Comparison of ENCODE assay signal across 23 cellular contexts in the genomic region with DNA sequence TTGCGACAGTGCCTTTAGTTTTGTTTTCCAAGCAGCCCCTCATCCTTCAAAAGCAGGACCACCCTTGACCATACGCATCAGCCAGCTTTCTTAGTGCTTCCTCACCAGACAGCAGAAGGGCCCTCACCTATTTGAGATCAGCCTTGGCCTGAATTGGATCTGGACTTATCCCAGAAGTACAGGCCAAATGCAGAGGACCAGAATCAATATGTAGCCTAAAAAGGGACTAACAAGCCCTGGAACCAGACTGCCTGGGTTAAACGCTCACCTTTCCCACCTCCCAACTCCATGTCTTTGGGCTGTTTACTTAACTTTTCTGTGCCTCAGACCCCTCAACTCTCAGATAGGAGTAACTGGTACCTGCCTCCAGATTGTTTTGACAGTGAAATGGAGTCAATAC.
"Had no signal": no experiment of that assay in that cellular context is flagged by ENCODE, and none has a peak within 500 bp of the region (broad histone marks: within the 10 kb centered on the region; RNA-seq: fewer than 3 reads in every experiment).

No MANE protein-coding gene starts in this region.

- DNase-seq: colonic mucosa; cortex of kidney; effector CD8-positive, alpha-beta T cell; effector memory CD8-positive, alpha-beta T cell; endodermal cell; erythroblast; esophagus squamous epithelium; foreskin fibroblast; foreskin melanocyte; gastrocnemius medialis; glutamatergic neuron; head of caudate nucleus; heart right ventricle; hippocampal formation; left cardiac atrium; left ventricle myocardium superior; lower lobe of right lung; mesendoderm; midbrain; naive thymus-derived CD4-positive, alpha-beta T cell; natural killer cell had no signal

- H3K4me3 ChIP-seq: colonic mucosa, esophagus squamous epithelium, gastrocnemius medialis, heart right ventricle, lower lobe of right lung had no signal

- H3K27me3 ChIP-seq: esophagus squamous epithelium, gastrocnemius medialis had no signal

- H3K27ac ChIP-seq: colonic mucosa, epithelial cell of prostate, esophagus squamous epithelium, gastrocnemius medialis, heart right ventricle, lower lobe of right lung had no signal

- ATAC-seq: effector memory CD8-positive, alpha-beta T cell; esophagus mucosa; gastrocnemius medialis; heart right ventricle; left cardiac atrium; left ventricle myocardium superior; lower lobe of right lung; naive thymus-derived CD4-positive, alpha-beta T cell; natural killer cell had no signal

- H3K9me3 ChIP-seq: colonic mucosa, esophagus squamous epithelium, gastrocnemius medialis, heart right ventricle, lower lobe of right lung had no signal

- H3K4me1 ChIP-seq: colonic mucosa, gastrocnemius medialis, heart right ventricle, lower lobe of right lung had no signal

- H3K36me3 ChIP-seq: colonic mucosa, esophagus squamous epithelium, gastrocnemius medialis, heart right ventricle, lower lobe of right lung had no signal
